In genomic region chr12:2417761-2418160, GRCh38 we compare ENCODE assay signal across 17 cellular contexts.
"Had no signal": no experiment of that assay in that cellular context is flagged by ENCODE, and none has a peak within 500 bp of the region (broad histone marks: within the 10 kb centered on the region; RNA-seq: fewer than 3 reads in every experiment).

No MANE protein-coding gene starts in this region.

- DNase-seq: activated CD4-positive, alpha-beta T cell treated with anti-CD3 and anti-CD28 coated beads for 48 hours; activated CD8-positive, alpha-beta memory T cell treated with anti-CD3 and anti-CD28 coated beads, Interleukin-2, amount 10 ng/mL, durations not matched to agents 7 days and 5 days; activated CD8-positive, alpha-beta T cell treated with anti-CD3 and anti-CD28 coated beads for 36 hours; activated gamma-delta T cell treated with Interleukin-2 at 50 U/mL for 16 hours; activated T-cell treated with anti-CD3 and anti-CD28 coated beads for 4 hours; anterior cingulate cortex; left ventricle myocardium superior; mammary epithelial cell; midbrain; ovary; right cardiac atrium; stimulated activated CD4-positive, alpha-beta T cell treated with anti-CD3 and anti-CD28 coated beads, Interleukin-1b, Interleukin-23, amount 100 ng/mL, for 48 hours; substantia nigra; thyroid gland had no signal

- H3K9me3 ChIP-seq: heart left ventricle, ovary, prostate gland, thyroid gland had no signal

- H3K27ac ChIP-seq: ovary, prostate gland, thyroid gland had no signal

- H3K36me3 ChIP-seq: heart left ventricle, ovary, prostate gland, thyroid gland had no signal

- H3K4me1 ChIP-seq: prostate gland, thyroid gland had no signal

- H3K4me3 ChIP-seq: heart left ventricle, ovary, prostate gland, thyroid gland had no signal

- ATAC-seq: activated CD8-positive, alpha-beta memory T cell treated with anti-CD3 and anti-CD28 coated beads, Interleukin-2, amount 10 ng/mL, durations not matched to agents 7 days and 5 days; activated CD8-positive, alpha-beta T cell treated with anti-CD3 and anti-CD28 coated beads for 36 hours; left ventricle myocardium superior; natural killer cell treated with Interleukin-12 subunit alpha and Interleukin-12 subunit beta and Interleukin-15 and Interleukin-18, amount 100 ng/mL, for 72 hours; right cardiac atrium had no signal

- H3K27me3 ChIP-seq: heart left ventricle, ovary, thyroid gland had no signal
